9 cellular contexts compared by ENCODE assay signal in the genomic region with DNA sequence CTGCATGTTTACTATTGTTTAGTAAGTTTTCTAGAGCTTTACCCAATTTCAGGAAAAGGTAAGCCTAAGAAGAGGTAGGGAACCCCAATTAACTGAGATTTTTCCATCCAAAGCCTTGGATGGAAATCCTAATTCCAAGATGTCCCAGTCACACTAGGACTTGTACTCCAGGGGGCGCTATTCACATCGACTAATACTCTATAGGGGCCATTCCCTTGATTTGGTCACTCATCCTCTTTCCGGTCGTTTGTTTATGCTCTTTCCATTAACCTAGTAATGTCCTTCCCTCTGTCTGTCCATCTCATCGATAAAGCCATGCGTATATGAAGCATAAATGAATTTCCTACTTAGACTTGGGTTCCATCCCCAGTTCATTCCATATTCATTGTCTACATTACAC.
DNase-seq lines count a peak whose midpoint lies in the region; ATAC-seq and TF ChIP-seq lines count a peak whose summit lies in the region.
"Had no signal": no experiment of that assay in that cellular context is flagged by ENCODE, and none has a peak within 500 bp of the region (broad histone marks: within the 10 kb centered on the region; RNA-seq: fewer than 3 reads in every experiment).

No MANE protein-coding gene starts in this region.

- ATAC-seq in HG03439 (IDR thresholded peaks at IDR 0.05; ENCODE audit: unreplicated experiment) (no peak), GM21447 (IDR thresholded peaks at IDR 0.05; ENCODE audit: unreplicated experiment) (no peak)
- ATAC-seq: activated naive CD8-positive, alpha-beta T cell treated with anti-CD3 and anti-CD28 coated beads, Interleukin-2, amount 50 U/mL, for 24 hours had no signal

- no peak overlapping the region for H3K27ac ChIP-seq in C4-2B

- DNase-seq in HCEC 1CT (peak; percentile 23), RPMI7951 (ENCODE audit: low read depth) (peak; percentile 53), iPS DF 19.7 (ENCODE audit: low read depth, low spot score) (peak; percentile 30), mesenteric fat pad (ENCODE audit: low spot score) (no peak), NOMO-1 (lab: John Stamatoyannopoulos, UW; ENCODE audit: unreplicated experiment in 2 of 2) (no peak)
- DNase-seq: activated naive CD8-positive, alpha-beta T cell treated with anti-CD3 and anti-CD28 coated beads, Interleukin-2, amount 50 U/mL, for 24 hours had no signal

- TF ChIP-seq CTCF in C4-2B (conservative IDR thresholded peaks at IDR 0.05) = peak; percentile 64

Comparison
In these comparisons a context has a peak if more than half of its experiments do, and no peak if none do; other contexts are left out.
1. DNase-seq: peak in HCEC 1CT (single experiment), RPMI7951 (single experiment) and iPS DF 19.7 (single experiment); none in mesenteric fat pad (single experiment) and NOMO-1 (0 of 2).